16 cellular contexts compared by ENCODE assay signal in the genomic region with DNA sequence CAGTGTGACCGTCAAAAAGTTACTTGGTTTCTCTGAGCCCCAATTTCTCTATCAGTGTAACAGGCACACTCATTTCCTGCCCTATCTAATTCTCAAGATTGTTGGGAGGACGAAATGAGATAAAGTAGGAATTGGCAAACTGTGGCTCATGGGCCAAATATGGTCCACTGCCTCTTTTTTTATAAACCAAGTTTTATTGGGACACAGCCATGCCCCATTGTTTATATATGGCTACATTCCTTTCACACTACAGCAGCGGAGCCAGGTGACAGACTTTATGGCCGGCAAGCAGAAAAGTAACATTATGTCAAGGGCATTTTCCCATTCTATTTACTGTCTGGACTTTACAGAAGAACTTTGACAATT.
"Had no signal": no experiment of that assay in that cellular context is flagged by ENCODE, and none has a peak within 500 bp of the region (broad histone marks: within the 10 kb centered on the region; RNA-seq: fewer than 3 reads in every experiment).

No MANE protein-coding gene starts in this region.

- DNase-seq: activated CD4-positive, alpha-beta memory T cell treated with anti-CD3 and anti-CD28 coated beads, Interleukin-2, amount 10 ng/mL, durations not matched to agents 7 days and 5 days; activated CD4-positive, alpha-beta T cell treated with anti-CD3 and anti-CD28 coated beads for 36 hours; activated CD8-positive, alpha-beta memory T cell treated with anti-CD3 and anti-CD28 coated beads, Interleukin-2, amount 50 U/mL, for 4 hours; activated T-cell treated with anti-CD3 and anti-CD28 coated beads, Interleukin-2, amount 50 U/mL, for 72 hours; effector CD4-positive, alpha-beta T cell; hypothalamus; naive thymus-derived CD8-positive, alpha-beta T cell; posterior cingulate gyrus; small intestine; WERI-Rb-1 had no signal

- H3K4me3 ChIP-seq: ascending aorta, lung, right atrium auricular region, thyroid gland, vagina had no signal

- ATAC-seq: activated CD4-positive, alpha-beta T cell treated with anti-CD3 and anti-CD28 coated beads for 36 hours; activated T-cell treated with anti-CD3 and anti-CD28 coated beads, Interleukin-2, amount 50 U/mL, for 72 hours; naive thymus-derived CD8-positive, alpha-beta T cell had no signal

- H3K9me3 ChIP-seq: ascending aorta, neutrophil, right atrium auricular region, thyroid gland, vagina had no signal

- H3K27ac ChIP-seq: ascending aorta, neutrophil, right atrium auricular region, thyroid gland, vagina, WERI-Rb-1 had no signal

- H3K36me3 ChIP-seq: ascending aorta, neutrophil, right atrium auricular region, thyroid gland, vagina, WERI-Rb-1 had no signal

- H3K4me1 ChIP-seq: ascending aorta, right atrium auricular region, vagina had no signal
